ENCODE assay signal across 1 cellular context in the genomic region with DNA sequence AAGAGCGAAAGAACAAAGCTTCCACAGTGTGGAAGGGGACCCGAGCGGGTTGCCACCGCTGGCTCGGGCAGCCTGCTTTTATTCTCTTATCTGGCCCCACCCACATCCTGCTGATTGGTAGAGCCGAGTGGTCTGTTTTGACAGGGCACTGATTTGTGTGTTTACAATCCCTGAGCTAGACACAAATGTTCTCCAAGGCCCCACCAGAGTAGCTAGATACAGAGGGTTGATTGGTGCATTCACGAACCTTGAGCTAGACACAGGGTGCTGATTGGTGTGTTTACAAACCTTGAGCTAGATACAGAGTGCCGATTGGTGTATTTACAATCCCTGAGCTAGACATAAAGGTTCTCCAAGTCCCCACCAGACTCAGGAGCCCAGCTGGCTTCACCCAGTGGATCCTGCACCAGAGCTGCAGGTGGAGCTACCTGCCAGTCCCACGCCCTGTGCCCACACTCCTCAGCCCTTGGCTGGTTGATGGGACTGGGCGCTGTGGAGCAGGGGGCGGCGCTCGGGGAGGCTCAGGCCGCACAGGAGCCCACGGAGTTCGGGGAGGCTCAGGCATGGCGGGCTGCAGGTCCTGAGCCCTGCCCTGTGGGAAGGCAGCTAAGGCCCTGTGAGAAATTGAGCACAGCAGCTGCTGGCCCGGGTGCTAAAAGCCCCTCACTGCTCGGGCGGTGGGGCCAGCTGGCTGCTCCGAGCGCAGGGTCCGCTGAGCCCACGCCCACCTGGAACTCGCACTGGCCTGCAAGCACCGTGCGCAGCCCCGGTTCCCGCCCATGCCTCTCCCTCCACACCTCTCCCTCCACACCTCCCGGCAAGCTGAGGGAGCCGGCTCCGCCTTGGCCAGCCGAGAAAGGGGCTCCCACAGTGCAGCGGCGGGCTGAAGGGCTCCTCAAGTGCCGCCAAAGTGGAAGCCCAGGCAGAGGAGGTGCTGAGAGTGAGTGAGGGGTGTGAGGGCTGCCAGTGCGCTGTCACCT.
TF ChIP-seq lines count a peak whose summit lies in the region.

No MANE protein-coding gene starts in this region.

TF ChIP-seq in HepG2, 621 proteins besides CTCF, POLR2A, EP300 and RAD21 (continued from another document):
- TF ChIP-seq ZNF687 (CRISPR knock-in tag; IDR thresholded peaks at IDR 0.05) (peak; percentile 54), AGO2 (optimal IDR thresholded peaks at IDR 0.05; ENCODE audit: low read depth, low read length) (peak; percentile 87), ZMYM4 (CRISPR knock-in tag; IDR thresholded peaks at IDR 0.05) (0 out of 2 replicates have a peak, but pooled peaks have one; percentile 24)
